Comparison of ENCODE assay signal across 19 cellular contexts in the genomic region with DNA sequence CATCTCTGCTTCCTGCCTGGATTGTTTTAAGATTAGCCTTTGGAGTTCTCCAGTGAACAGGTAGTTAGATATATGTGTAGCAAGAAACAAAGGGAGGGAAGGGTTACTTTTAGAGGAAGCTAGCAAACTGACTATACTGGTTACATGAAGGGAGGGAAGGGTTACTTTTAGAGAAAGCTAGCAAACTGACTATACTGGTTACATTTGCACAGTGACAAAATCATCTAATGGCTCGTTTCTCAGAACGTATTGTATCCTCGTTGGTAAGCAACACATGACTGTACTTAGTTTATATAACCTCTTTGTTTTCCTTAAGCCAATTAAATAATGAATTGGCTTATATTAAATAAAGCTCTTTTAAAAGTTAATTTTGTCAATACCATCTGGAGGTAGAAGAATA.
DNase-seq lines count a peak whose midpoint lies in the region; ATAC-seq and TF ChIP-seq lines count a peak whose summit lies in the region.
"Had no signal": no experiment of that assay in that cellular context is flagged by ENCODE, and none has a peak within 500 bp of the region (broad histone marks: within the 10 kb centered on the region; RNA-seq: fewer than 3 reads in every experiment).

No MANE protein-coding gene starts in this region.

- H3K9ac ChIP-seq in HCT116 (ENCODE audit: low read length): no peak overlapping the region
- H3K9ac ChIP-seq: BLaER1 had no signal

- H3K9me2 ChIP-seq in HCT116 (ENCODE audit: insufficient read depth): no peaks in the 10 kb centered on the region

- no peak for TF ChIP-seq RAD21 in HCT116 (IDR thresholded peaks at IDR 0.05; ENCODE audit: low read depth)

- no peaks in the 10 kb centered on the region for H3K36me3 ChIP-seq in HCT116 (ENCODE audit: control insufficient read depth in 1 of 2, insufficient read depth in 2 of 2, low read length in 2 of 2)
- H3K36me3 ChIP-seq in osteoblast (ENCODE audit: insufficient read depth, low read length): no peaks in the 10 kb centered on the region
- no peaks in the 10 kb centered on the region for H3K36me3 ChIP-seq in heart right ventricle
- H3K36me3 ChIP-seq in psoas muscle (ENCODE audit: insufficient read depth in 1 of 2, low read depth in 1 of 2): no peaks in the 10 kb centered on the region
- H3K36me3 ChIP-seq: BLaER1 had no signal

- no peak overlapping the region for H3K4me3 Mint-ChIP-seq in activated naive CD8-positive, alpha-beta T cell treated with anti-CD3 and anti-CD28 coated beads for 36 hours
- H3K4me3 Mint-ChIP-seq: B cell; CD4-positive, CD25-positive, alpha-beta regulatory T cell; CD8-positive, alpha-beta memory T cell; GM23338; H9; HFFc6 had no signal

- TF ChIP-seq CTCF in HCT116 (IDR thresholded peaks at IDR 0.05 in 2 of 3, conservative IDR thresholded peaks at IDR 0.05 in 1 of 3; ENCODE audit: borderline replicate concordance in 1 of 3, insufficient read depth in 1 of 3, low read depth in 2 of 3, low read length in 2 of 3): no peak
- TF ChIP-seq CTCF in VCaP (conservative IDR thresholded peaks at IDR 0.05): no peak
- TF ChIP-seq CTCF in osteoblast (IDR thresholded peaks at IDR 0.05; ENCODE audit: extremely low read depth, low read depth, low read length): no peak
- no peak for TF ChIP-seq CTCF in heart right ventricle (IDR thresholded peaks at IDR 0.05)
- TF ChIP-seq CTCF in psoas muscle (IDR thresholded peaks at IDR 0.05): no peak

- H3K4me3 ChIP-seq in HCT116 (replicated peaks in 1 of 2; ENCODE audit: low read depth in 1 of 2, low read length in 2 of 2) (no peak overlapping the region), osteoblast (ENCODE audit: insufficient read depth, low read length) (no peak overlapping the region), heart right ventricle (no peak overlapping the region), psoas muscle (no peak overlapping the region)
- H3K4me3 ChIP-seq: BLaER1, GM12878, GM23338 had no signal

- H3K27ac ChIP-seq in HCT116 (ENCODE audit: low read depth, low read length) (no peak overlapping the region), VCaP (peak overlapping the region; percentile 87), osteoblast (ENCODE audit: low read depth, low read length) (no peak overlapping the region), heart right ventricle (no peak overlapping the region), psoas muscle (no peak overlapping the region)
- H3K27ac ChIP-seq: BLaER1, C4-2B had no signal

- H2AFZ ChIP-seq in HCT116 (ENCODE audit: low read depth, low read length, poor library complexity, severe bottlenecking) (peak overlapping the region; percentile 27), osteoblast (ENCODE audit: low read length) (peak overlapping the region; percentile 5)
- H2AFZ ChIP-seq: GM23338 had no signal

- H3K79me2 ChIP-seq in HCT116 (ENCODE audit: insufficient read depth, low read length): no peaks in the 10 kb centered on the region
- no peaks in the 10 kb centered on the region for H3K79me2 ChIP-seq in osteoblast (ENCODE audit: insufficient read depth, low read length)

- H4K20me1 ChIP-seq in HCT116 (ENCODE audit: insufficient read depth): no peaks in the 10 kb centered on the region
- H4K20me1 ChIP-seq in osteoblast (ENCODE audit: insufficient read depth, low read length): no peaks in the 10 kb centered on the region
- H4K20me1 ChIP-seq: BLaER1 had no signal

- no TSS peak for BruUV-seq in HCT116 (replicated peaks; lab: Mats Ljungman, UMichigan)

- H3K27me3 Mint-ChIP-seq in activated naive CD8-positive, alpha-beta T cell treated with anti-CD3 and anti-CD28 coated beads for 36 hours: no peaks in the 10 kb centered on the region
- H3K27me3 Mint-ChIP-seq: B cell had no signal

- H3K4me1 ChIP-seq in HCT116 (ENCODE audit: control insufficient read depth in 1 of 2, insufficient read depth in 2 of 2, low read length in 2 of 2) (peaks cover 3 to 15% of the 10 kb centered on the region in 2 experiments; a peak in 3 of 4 replicates), osteoblast (ENCODE audit: insufficient read depth, low read length) (no peaks in the 10 kb centered on the region), heart right ventricle (no peaks in the 10 kb centered on the region), psoas muscle (no peaks in the 10 kb centered on the region)
- H3K4me1 ChIP-seq: BLaER1 had no signal

- no peaks in the 10 kb centered on the region for H3K9me3 ChIP-seq in HCT116 (ENCODE audit: control insufficient read depth in 1 of 2, insufficient read depth in 1 of 2, low read depth in 1 of 2, low read length in 2 of 2)
- H3K9me3 ChIP-seq in osteoblast (ENCODE audit: low read depth, low read length): no peaks in the 10 kb centered on the region
- H3K9me3 ChIP-seq in heart right ventricle: no peaks in the 10 kb centered on the region
- H3K9me3 ChIP-seq in psoas muscle: no peaks in the 10 kb centered on the region
- H3K9me3 ChIP-seq: BLaER1 had no signal

- no peak for DNase-seq in HCT116 (ENCODE audit: low read depth, low spot score)
- DNase-seq in osteoblast (ENCODE audit: insufficient read length, low spot score, missing footprints): no peak
- no peak for DNase-seq in heart right ventricle
- no peak for DNase-seq in psoas muscle
- no peak for DNase-seq in activated naive CD8-positive, alpha-beta T cell treated with anti-CD3 and anti-CD28 coated beads for 36 hours
- DNase-seq: CD4-positive, CD25-positive, alpha-beta regulatory T cell; CD8-positive, alpha-beta memory T cell; DMS 273 treated with DMSO at 0.1 percent for 48 hours; DMS79; EL; GDM1; H9; HFFc6 had no signal

- H3K4me2 ChIP-seq in HCT116 (ENCODE audit: low read length) (no peak overlapping the region), osteoblast (ENCODE audit: insufficient read depth, low read length) (no peak overlapping the region)
- H3K4me2 ChIP-seq: BLaER1, GM23338 had no signal

- no peaks in the 10 kb centered on the region for H3K4me1 Mint-ChIP-seq in activated naive CD8-positive, alpha-beta T cell treated with anti-CD3 and anti-CD28 coated beads for 36 hours
- H3K4me1 Mint-ChIP-seq: B cell; CD4-positive, CD25-positive, alpha-beta regulatory T cell; CD8-positive, alpha-beta memory T cell had no signal

- ATAC-seq in HCT116: no peak
- no peak for ATAC-seq in heart right ventricle
- no peak for ATAC-seq in psoas muscle
- ATAC-seq: GM12878, GM23338 had no signal

- RAD21 ChIA-PET in HCT116 (lab: Charles Lee; ENCODE audit: low non-redundant PET in 1 of 2, low total read pairs in 2 of 2, uncharacterized antibody in 2 of 2, unreplicated experiment in 2 of 2): no interaction called here

- intact Hi-C loops in HCT116 (cut with micrococcal nuclease): no loop called here
- intact Hi-C loops in heart right ventricle (cut with DNase I): no loop called here
- intact Hi-C loops in psoas muscle (cut with DNase I): no loop called here

- H3K36me3 Mint-ChIP-seq in activated naive CD8-positive, alpha-beta T cell treated with anti-CD3 and anti-CD28 coated beads for 36 hours: no peaks in the 10 kb centered on the region
- H3K36me3 Mint-ChIP-seq: CD4-positive, CD25-positive, alpha-beta regulatory T cell; CD8-positive, alpha-beta memory T cell had no signal

- POLR2A ChIA-PET in HCT116 (lab: Charles Lee): no interaction called here

- H3K27me3 ChIP-seq in HCT116 (ENCODE audit: insufficient read depth, low read length) (no peaks in the 10 kb centered on the region), osteoblast (ENCODE audit: insufficient read depth, low read length) (no peaks in the 10 kb centered on the region), heart right ventricle (no peaks in the 10 kb centered on the region), psoas muscle (ENCODE audit: insufficient read depth in 3 of 3, low read length in 2 of 3) (no peaks in the 10 kb centered on the region)
- H3K27me3 ChIP-seq: BLaER1 had no signal

- 88 to 96% methylated on average over 3 of the region's 3 CpGs for WGBS in heart right ventricle, 2 donors
- 88 to 95% (median 91%) methylated on average over 3 of the region's 3 CpGs for WGBS in psoas muscle, 3 donors

- no peak for TF ChIP-seq POLR2A in HCT116 (IDR thresholded peaks at IDR 0.05; ENCODE audit: borderline replicate concordance, extremely low read depth, insufficient read depth, insufficient read length)

- no peaks in the 10 kb centered on the region for H3K9me3 Mint-ChIP-seq in activated naive CD8-positive, alpha-beta T cell treated with anti-CD3 and anti-CD28 coated beads for 36 hours
- H3K9me3 Mint-ChIP-seq: CD4-positive, CD25-positive, alpha-beta regulatory T cell; CD8-positive, alpha-beta memory T cell; GM23338; H9; HFFc6 had no signal

- no peak overlapping the region for H3K27ac Mint-ChIP-seq in activated naive CD8-positive, alpha-beta T cell treated with anti-CD3 and anti-CD28 coated beads for 36 hours
- H3K27ac Mint-ChIP-seq: B cell; CD4-positive, CD25-positive, alpha-beta regulatory T cell; CD8-positive, alpha-beta memory T cell; GM23338; H9; HFFc6 had no signal

- CTCF ChIA-PET in HCT116 (lab: Charles Lee): no interaction called here

TF ChIP-seq in HCT116, 20 proteins besides CTCF, POLR2A, EP300 and RAD21:
- TF ChIP-seq FOSL1 (IDR thresholded peaks at IDR 0.05; ENCODE audit: low read depth) (no peak), POLR2AphosphoS5 (IDR thresholded peaks at IDR 0.05; ENCODE audit: low read depth, low read length) (no peak)
